In the genomic region with DNA sequence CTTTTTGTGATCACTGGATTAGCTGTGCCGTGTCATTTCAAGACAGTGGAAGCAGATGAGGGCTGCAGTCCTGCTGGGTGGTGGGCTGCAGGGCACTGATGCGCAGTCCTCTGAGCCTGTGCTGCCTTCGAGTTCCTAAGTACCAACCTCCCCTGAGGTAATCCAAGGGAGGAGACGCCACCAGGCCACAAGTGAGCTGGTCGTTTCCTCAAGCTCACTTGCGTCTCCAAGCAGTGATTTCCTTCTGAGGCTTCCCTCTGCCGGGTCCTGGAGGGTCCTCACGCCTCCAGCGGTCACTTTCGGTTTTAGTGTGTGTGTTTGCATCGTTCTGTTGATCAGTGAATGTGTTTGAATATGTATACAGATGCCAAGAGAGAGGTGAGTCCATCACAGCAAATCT, we compare ENCODE assay signal across 8 cellular contexts.
A peak's percentile ranks its signal among the peaks of the same experiment; 100 is the strongest.
DNase-seq lines count a peak whose midpoint lies in the region; ATAC-seq, FAIRE-seq and TF ChIP-seq lines count a peak whose summit lies in the region.

No MANE protein-coding gene starts in this region.

- POLR2A ChIA-PET in Caco-2 (lab: Charles Lee) = no interaction called here

- H3K27ac ChIP-seq in cardiac muscle cell (no peak overlapping the region), right atrium auricular region (no peak overlapping the region), esophagus squamous epithelium (peak overlapping the region in 3 of 4 donors; percentile 23 to 47 (median 41)), colonic mucosa (no peak overlapping the region)

- H3K9ac ChIP-seq in colonic mucosa (ENCODE audit: low read depth in 2 of 2, low read length in 2 of 2) = no peak overlapping the region

- H3K27ac Mint-ChIP-seq in Caco-2 (ENCODE audit: unreplicated experiment) = no peak overlapping the region

- WGBS in esophagus squamous epithelium, 2 donors = 39 to 53% methylated on average over 7 to 11 of the region's 11 CpGs

- no peak overlapping the region for H3K4me3 Mint-ChIP-seq in Caco-2 (ENCODE audit: unreplicated experiment)

- DNase-seq in cardiac muscle cell (ENCODE audit: low read depth in 1 of 2, low spot score in 1 of 2) (peak in 1 of 2 donors; percentile 29), right atrium auricular region (ENCODE audit: low spot score) (no peak), esophagus squamous epithelium (lab: John Stamatoyannopoulos, UW) (no peak), urothelium cell line (ENCODE audit: low spot score) (no peak), Caco-2 (no peak), SKM-1 treated with dmso at 0.1 percent for 144 hours (lab: John Stamatoyannopoulos, UW; ENCODE audit: unreplicated experiment) (no peak), colonic mucosa (no peak)

- no peak overlapping the region for H3K4me3 ChIP-seq in cardiac muscle cell
- no peak overlapping the region for H3K4me3 ChIP-seq in right atrium auricular region
- H3K4me3 ChIP-seq in esophagus squamous epithelium = peak overlapping the region in 1 of 4 donors; percentile 17
- no peak overlapping the region for H3K4me3 ChIP-seq in Caco-2 (ENCODE audit: low read depth, low read length)
- H3K4me3 ChIP-seq in colonic mucosa = no peak overlapping the region

- no TSS peak for BruUV-seq in Caco-2 (replicated peaks; lab: Mats Ljungman, UMichigan)

- TF ChIP-seq CTCF in cardiac muscle cell (IDR thresholded peaks at IDR 0.05; ENCODE audit: low read depth, low read length) (peak; percentile 8), right atrium auricular region (IDR thresholded peaks at IDR 0.05) (no peak), esophagus squamous epithelium (IDR thresholded peaks at IDR 0.05) (no peak), Caco-2 (IDR thresholded peaks at IDR 0.05; ENCODE audit: insufficient read depth in 1 of 2, low read depth in 1 of 2, low read length in 1 of 2, severe bottlenecking in 1 of 2, unreplicated experiment in 1 of 2) (no peak), colonic mucosa (IDR thresholded peaks at IDR 0.05) (no peak)

- intact Hi-C loops in esophagus squamous epithelium (cut with DNase I) = no loop called here
- intact Hi-C loops in Caco-2 (cut with micrococcal nuclease; ENCODE audit: unreplicated experiment) = no loop called here
- intact Hi-C loops in colonic mucosa (cut with DNase I) = no loop called here

- peaks cover 8% of the 10 kb centered on the region for H3K36me3 Mint-ChIP-seq in Caco-2 (ENCODE audit: insufficient read depth, unreplicated experiment)

- FAIRE-seq in urothelium cell line (lab: Jason Lieb, UNC) = peak; percentile 13

- no peaks in the 10 kb centered on the region for H3K27me3 Mint-ChIP-seq in Caco-2 (ENCODE audit: insufficient read depth, unreplicated experiment)

- H3K4me1 ChIP-seq in cardiac muscle cell (ENCODE audit: low read depth) (peaks cover 5% of the 10 kb centered on the region), right atrium auricular region (peaks cover 0 to 28% of the 10 kb centered on the region in 2 donors), esophagus squamous epithelium (peaks cover 4 to 72% (median 8%) of the 10 kb centered on the region in 3 donors), Caco-2 (no peaks in the 10 kb centered on the region), colonic mucosa (no peaks in the 10 kb centered on the region)

- H3K27me3 ChIP-seq in cardiac muscle cell (no peaks in the 10 kb centered on the region), right atrium auricular region (no peaks in the 10 kb centered on the region), esophagus squamous epithelium (no peaks in the 10 kb centered on the region), Caco-2 (replicated peaks; ENCODE audit: control insufficient read depth, insufficient read depth, low read length) (no peaks in the 10 kb centered on the region), colonic mucosa (no peaks in the 10 kb centered on the region)

- no peak for TF ChIP-seq POLR2A in esophagus squamous epithelium (IDR thresholded peaks at IDR 0.05)

- H3K9me3 ChIP-seq in cardiac muscle cell (ENCODE audit: low read depth) (no peaks in the 10 kb centered on the region), right atrium auricular region (no peaks in the 10 kb centered on the region), esophagus squamous epithelium (peaks cover 0 to 4% (median 3%) of the 10 kb centered on the region in 3 donors), Caco-2 (no peaks in the 10 kb centered on the region), colonic mucosa (no peaks in the 10 kb centered on the region)

- CTCF ChIA-PET in Caco-2 (lab: Charles Lee) = no interaction called here

- peaks cover 21% of the 10 kb centered on the region for H3K4me1 Mint-ChIP-seq in Caco-2 (ENCODE audit: low read depth, unreplicated experiment)

- H3K9me3 Mint-ChIP-seq in Caco-2 (ENCODE audit: unreplicated experiment) = no peaks in the 10 kb centered on the region

- peak; percentile 52 for ATAC-seq in HG03175 (IDR thresholded peaks at IDR 0.05; ENCODE audit: unreplicated experiment)

- H3K36me3 ChIP-seq in cardiac muscle cell (no peaks in the 10 kb centered on the region), right atrium auricular region (no peaks in the 10 kb centered on the region), esophagus squamous epithelium (no peaks in the 10 kb centered on the region), Caco-2 (ENCODE audit: control insufficient read depth, insufficient read depth, low read length) (no peaks in the 10 kb centered on the region), colonic mucosa (no peaks in the 10 kb centered on the region)

Comparison
In these comparisons a context has a peak if more than half of its experiments do, and no peak if none do; other contexts are left out.
1. H3K27ac ChIP-seq: peak in esophagus squamous epithelium (3 of 4); none in cardiac muscle cell (single experiment), right atrium auricular region (0 of 2) and colonic mucosa (single experiment).